Comparison of ENCODE assay signal across 29 cellular contexts in the genomic region with DNA sequence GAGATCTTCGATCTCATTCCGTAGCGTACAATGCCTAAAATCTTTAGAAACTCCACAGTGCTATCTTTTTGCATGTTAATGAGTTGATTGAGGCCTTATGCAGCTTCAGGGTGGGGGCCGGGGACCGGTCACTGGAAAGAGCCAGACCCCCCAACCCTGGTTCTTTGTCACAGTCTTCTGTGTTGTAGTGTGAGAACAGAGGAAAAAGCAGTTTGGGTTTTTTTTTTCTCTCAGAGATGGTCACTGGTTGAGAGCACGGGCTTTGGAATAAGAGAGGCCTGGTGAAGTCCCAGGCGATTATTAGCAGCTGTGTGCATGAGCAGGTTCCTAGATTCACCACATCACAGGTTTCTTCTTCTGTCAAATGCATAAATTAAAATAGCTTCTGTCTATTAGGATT.
"Had no signal": no experiment of that assay in that cellular context is flagged by ENCODE, and none has a peak within 500 bp of the region (broad histone marks: within the 10 kb centered on the region; RNA-seq: fewer than 3 reads in every experiment).

No MANE protein-coding gene starts in this region.

- H3K9me3 Mint-ChIP-seq: activated CD4-positive, alpha-beta T cell treated with anti-CD3 and anti-CD28 coated beads, Interleukin-2, amount 10 ng/mL, durations not matched to agents 24 days and 14 days; activated CD8-positive, alpha-beta T cell treated with anti-CD3 and anti-CD28 coated beads for 36 hours; activated naive CD4-positive, alpha-beta T cell treated with anti-CD3 and anti-CD28 coated beads for 36 hours; activated naive CD4-positive, alpha-beta T cell treated with anti-CD3 and anti-CD28 coated beads, Interleukin-2, amount 50 U/mL, for 72 hours; activated T-cell treated with anti-CD3 and anti-CD28 coated beads, Interleukin-2, amount 50 U/mL, for 4 hours; activated T-helper 1 cell treated with anti-CD3 and anti-CD28 coated beads, Interleukin-12 subunit alpha, Interleukin-12 subunit beta, Interleukin-2, Interleukin-4 antibody, amounts not matched to agents 30 ng/mL and 10 ng/mL and 1 ng/mL, durations not matched to agents 14 hours and 24 hours and 36 hours; T-helper 1 cell treated with Interleukin-12 subunit alpha and Interleukin-12 subunit beta and Interleukin-4 antibody, amounts not matched to agents 30 μg/mL and 1 μg/mL, for 36 hours; T-helper 2 cell treated with Interferon-gamma antibody and Interleukin-4, amounts not matched to agents 5 μg/mL and 100 μg/mL, for 36 hours had no signal

- H3K4me3 ChIP-seq: adrenal gland, body of pancreas, Peyer's patch, SJSA1 had no signal

- H3K36me3 Mint-ChIP-seq: activated naive CD4-positive, alpha-beta T cell treated with anti-CD3 and anti-CD28 coated beads, Interleukin-2, amount 50 U/mL, for 72 hours had no signal

- H3K4me1 ChIP-seq: adrenal gland, body of pancreas, Peyer's patch, SJSA1 had no signal

- DNase-seq: activated CD4-positive, alpha-beta T cell treated with anti-CD3 and anti-CD28 coated beads, Interleukin-2, amount 10 ng/mL, durations not matched to agents 24 days and 14 days; activated CD4-positive, alpha-beta T cell treated with anti-CD3 and anti-CD28 coated beads, Interleukin-2, amount 50 U/mL, for 4 hours; activated CD8-positive, alpha-beta T cell treated with anti-CD3 and anti-CD28 coated beads for 36 hours; activated gamma-delta T cell treated with Interleukin-2 at 50 U/mL for 16 hours; activated naive CD4-positive, alpha-beta T cell treated with anti-CD3 and anti-CD28 coated beads for 36 hours; activated T-cell treated with anti-CD3 and anti-CD28 coated beads, Interleukin-2, amount 50 U/mL, for 4 hours; adrenal gland; body of pancreas; Karpas-422; KBM-7; NCI-H1105; NCI-H1436; NCI-H1694 treated with DMSO at 0.1 percent for 48 hours; NCI-H2029; NCI-H2171; NCI-H510A; NCI-H526; NCI-H748 treated with DMSO at 0.1 percent for 48 hours; NK-92 treated with Interleukin-12 subunit alpha and Interleukin-12 subunit beta, amount 100 ng/mL, for 24 hours; PC-3; Peyer's patch; RPMI8226; SHP77 treated with DMSO at 0.1 percent for 48 hours; SK-N-SH had no signal

- H3K9me2 ChIP-seq: SK-N-SH had no signal

- H3K4me2 ChIP-seq: SK-N-SH had no signal

- H3K27ac Mint-ChIP-seq: activated CD4-positive, alpha-beta T cell treated with anti-CD3 and anti-CD28 coated beads, Interleukin-2, amount 10 ng/mL, durations not matched to agents 24 days and 14 days; activated CD8-positive, alpha-beta T cell treated with anti-CD3 and anti-CD28 coated beads for 36 hours; activated naive CD4-positive, alpha-beta T cell treated with anti-CD3 and anti-CD28 coated beads for 36 hours; activated naive CD4-positive, alpha-beta T cell treated with anti-CD3 and anti-CD28 coated beads, Interleukin-2, amount 50 U/mL, for 72 hours; activated T-helper 1 cell treated with anti-CD3 and anti-CD28 coated beads, Interleukin-12 subunit alpha, Interleukin-12 subunit beta, Interleukin-2, Interleukin-4 antibody, amounts not matched to agents 30 ng/mL and 10 ng/mL and 1 ng/mL, durations not matched to agents 14 hours and 24 hours and 36 hours; T-helper 1 cell treated with Interleukin-12 subunit alpha and Interleukin-12 subunit beta and Interleukin-4 antibody, amounts not matched to agents 30 μg/mL and 1 μg/mL, for 36 hours; T-helper 2 cell treated with Interferon-gamma antibody and Interleukin-4, amounts not matched to agents 5 μg/mL and 100 μg/mL, for 36 hours had no signal

- ATAC-seq: activated CD8-positive, alpha-beta T cell treated with anti-CD3 and anti-CD28 coated beads for 36 hours; activated naive CD4-positive, alpha-beta T cell treated with anti-CD3 and anti-CD28 coated beads, Interleukin-2, amount 50 U/mL, for 72 hours; activated T-cell treated with anti-CD3 and anti-CD28 coated beads, Interleukin-2, amount 50 U/mL, for 4 hours; body of pancreas; PC-3 had no signal

- H3K36me3 ChIP-seq: adrenal gland, Peyer's patch, SJSA1 had no signal

- H3K9ac ChIP-seq: SK-N-SH had no signal

- H3K27ac ChIP-seq: adrenal gland, body of pancreas, Peyer's patch, SJSA1 had no signal

- H3K4me3 Mint-ChIP-seq: activated CD4-positive, alpha-beta T cell treated with anti-CD3 and anti-CD28 coated beads, Interleukin-2, amount 10 ng/mL, durations not matched to agents 24 days and 14 days; activated CD8-positive, alpha-beta T cell treated with anti-CD3 and anti-CD28 coated beads for 36 hours; activated naive CD4-positive, alpha-beta T cell treated with anti-CD3 and anti-CD28 coated beads for 36 hours; activated T-cell treated with anti-CD3 and anti-CD28 coated beads, Interleukin-2, amount 50 U/mL, for 4 hours; activated T-helper 1 cell treated with anti-CD3 and anti-CD28 coated beads, Interleukin-12 subunit alpha, Interleukin-12 subunit beta, Interleukin-2, Interleukin-4 antibody, amounts not matched to agents 30 ng/mL and 10 ng/mL and 1 ng/mL, durations not matched to agents 14 hours and 24 hours and 36 hours; T-helper 1 cell treated with Interleukin-12 subunit alpha and Interleukin-12 subunit beta and Interleukin-4 antibody, amounts not matched to agents 30 μg/mL and 1 μg/mL, for 36 hours; T-helper 2 cell treated with Interferon-gamma antibody and Interleukin-4, amounts not matched to agents 5 μg/mL and 100 μg/mL, for 36 hours had no signal

- H3K27me3 ChIP-seq: adrenal gland, body of pancreas, Peyer's patch, SJSA1 had no signal

- H3K9me3 ChIP-seq: adrenal gland, body of pancreas, Peyer's patch, SJSA1, SK-N-SH had no signal
